8 cellular contexts compared by ENCODE assay signal in the genomic region with DNA sequence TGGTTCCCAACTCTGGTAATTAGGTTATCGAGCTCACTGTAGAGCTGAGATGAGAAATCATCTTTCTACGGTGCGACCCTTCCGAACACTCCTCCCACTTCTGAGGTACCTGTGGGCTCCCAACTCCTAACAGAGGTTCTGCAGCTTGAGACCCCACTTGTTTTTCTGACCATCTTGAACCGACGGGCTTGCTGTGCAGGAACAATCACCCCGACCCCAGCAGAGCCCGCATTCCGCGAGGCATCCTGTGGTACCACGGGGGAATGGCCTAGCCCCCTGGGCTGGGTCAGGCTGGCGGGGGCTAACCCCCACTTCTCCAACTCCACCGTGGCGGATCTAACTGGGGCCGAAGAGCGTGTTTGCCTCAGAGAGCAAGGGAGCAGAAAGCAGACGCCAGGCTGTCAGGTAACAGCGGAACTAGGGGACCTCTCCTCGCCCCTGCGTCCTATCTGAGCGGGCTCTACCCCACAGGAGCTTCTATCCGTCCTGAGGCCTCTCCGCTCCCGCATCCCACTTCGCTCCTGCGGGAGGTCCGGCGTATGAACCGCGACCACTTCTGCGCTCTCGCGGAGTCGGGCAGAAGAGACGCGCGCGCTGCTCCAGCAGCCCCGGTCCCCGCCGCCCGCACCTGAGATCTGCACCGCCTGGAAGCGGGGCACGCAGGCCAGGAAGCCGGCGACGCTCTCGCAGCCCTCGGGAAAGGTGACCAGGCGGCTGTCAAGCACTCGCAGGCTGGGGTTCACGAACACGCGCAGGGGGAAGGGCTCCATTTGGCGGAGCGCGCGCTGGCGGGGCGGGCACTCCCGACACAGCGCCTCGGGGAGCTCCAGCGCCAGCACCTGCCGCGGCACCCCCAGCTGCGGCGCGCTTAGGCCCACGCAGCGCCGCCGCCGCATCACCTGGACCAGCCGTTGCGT. TPM values are rescaled to one million over a fixed set of nuclear protein-coding genes. Genes with fewer than 3 reads are reported as not detected.
DNase-seq lines count a peak whose midpoint lies in the region; ATAC-seq and TF ChIP-seq lines count a peak whose summit lies in the region.

No MANE protein-coding gene starts in this region.

- POLR2A ChIA-PET in AG04449 (lab: Yijun Ruan, JAX), result interaction anchor here (0.5 to 1.3 kb wide), 4 partner anchors 9 to 197 kb away, joined by 3 to 5 read pairs (median 3); a partner anchor contains a TSS
- POLR2A ChIA-PET in WTC11 (lab: Charles Lee), result interaction anchor here (0.6 to 1.1 kb wide), 5 partner anchors 9 to 959 kb away, joined by 3 to 4 read pairs (median 3); a partner anchor contains a TSS
- POLR2A ChIA-PET in naive thymus-derived CD4-positive, alpha-beta T cell (lab: Charles Lee), result interaction anchor here (0.7 to 4.6 kb wide), 7 partner anchors 10 to 197 kb away, joined by 3 to 46 read pairs (median 5); a partner anchor contains a TSS

- H3K9me3 ChIP-seq in naive thymus-derived CD4-positive, alpha-beta T cell (ENCODE audit: control insufficient read depth in 2 of 3, low read length in 3 of 3), result no peaks in the 10 kb centered on the region
- H3K9me3 ChIP-seq in thymus (ENCODE audit: control insufficient read depth), result no peaks in the 10 kb centered on the region

- TF ChIP-seq CTCF in AG04449 (IDR thresholded peaks at IDR 0.05; ENCODE audit: insufficient read depth, low read length, missing control alignments) (no peak), WTC11 (IDR thresholded peaks at IDR 0.05) (no peak), epithelial cell of esophagus (IDR thresholded peaks at IDR 0.05; ENCODE audit: insufficient read depth, low read depth, low read length, missing control alignments) (no peak)

- peaks cover 22% of the 10 kb centered on the region for H3K4me1 Mint-ChIP-seq in WTC11
- peaks cover 16 to 72% (median 61%) of the 10 kb centered on the region in 7 donors for H3K4me1 Mint-ChIP-seq in naive thymus-derived CD4-positive, alpha-beta T cell

- peak overlapping the region; percentile 85 for H3K4me3 Mint-ChIP-seq in WTC11
- peak overlapping the region; percentile 68 to 87 (median 76) for H3K4me3 Mint-ChIP-seq in naive thymus-derived CD4-positive, alpha-beta T cell

- H3K27me3 Mint-ChIP-seq in WTC11 (ENCODE audit: low read depth), result no peaks in the 10 kb centered on the region
- H3K27me3 Mint-ChIP-seq in naive thymus-derived CD4-positive, alpha-beta T cell, result no peaks in the 10 kb centered on the region

- peaks cover 13 to 37% of the 10 kb centered on the region in 2 donors for H3K4me1 ChIP-seq in naive thymus-derived CD4-positive, alpha-beta T cell (ENCODE audit: control insufficient read depth in 2 of 2, insufficient read depth in 2 of 2, low read length in 2 of 2)
- peaks cover 24% of the 10 kb centered on the region for H3K4me1 ChIP-seq in thymus (ENCODE audit: control insufficient read depth, insufficient read depth, low read length)

- H3K36me3 Mint-ChIP-seq in WTC11, result peaks cover 57% of the 10 kb centered on the region
- peaks cover 0 to 26% (median 14%) of the 10 kb centered on the region in 5 donors for H3K36me3 Mint-ChIP-seq in naive thymus-derived CD4-positive, alpha-beta T cell

- H3K9me3 Mint-ChIP-seq in WTC11, result no peaks in the 10 kb centered on the region
- no peaks in the 10 kb centered on the region for H3K9me3 Mint-ChIP-seq in naive thymus-derived CD4-positive, alpha-beta T cell

- H3K27me3 ChIP-seq in naive thymus-derived CD4-positive, alpha-beta T cell (ENCODE audit: control insufficient read depth in 2 of 2, insufficient read depth in 2 of 2, low read length in 2 of 2), result no peaks in the 10 kb centered on the region
- H3K27me3 ChIP-seq in thymus (ENCODE audit: control insufficient read depth, insufficient read depth), result no peaks in the 10 kb centered on the region

- intact Hi-C loops in naive thymus-derived CD4-positive, alpha-beta T cell (cut with micrococcal nuclease), result loop anchor here (1.0 to 10.0 kb wide), 8 partner anchors 10 to 1245 kb away; a partner anchor contains a TSS

- H3K4me3 ChIP-seq in AG04449 (ENCODE audit: low read depth, low read length), result peak overlapping the region; percentile 83
- peak overlapping the region; percentile 73 for H3K4me3 ChIP-seq in epithelial cell of esophagus (ENCODE audit: low read length)
- H3K4me3 ChIP-seq in naive thymus-derived CD4-positive, alpha-beta T cell (ENCODE audit: low read length), result peak overlapping the region; percentile 64
- H3K4me3 ChIP-seq in thymus (ENCODE audit: low read length), result peak overlapping the region; percentile 97

- ATAC-seq in GM19035 (IDR thresholded peaks at IDR 0.05; ENCODE audit: unreplicated experiment) (peak; percentile 39), HG03432 (IDR thresholded peaks at IDR 0.05; ENCODE audit: unreplicated experiment) (peak; percentile 50), WTC11 (peak; percentile 2; the same call in 1 of the 2 replicates)
- peak; percentile 65 for ATAC-seq in naive thymus-derived CD4-positive, alpha-beta T cell

- H3K27ac Mint-ChIP-seq in WTC11, result peak overlapping the region; percentile 41; the same call in 1 of the 2 replicates
- H3K27ac Mint-ChIP-seq in naive thymus-derived CD4-positive, alpha-beta T cell, result peak overlapping the region in 8 of 9 donors; percentile 17 to 77 (median 56)

- peak overlapping the region; percentile 90 for H3K27ac ChIP-seq in naive thymus-derived CD4-positive, alpha-beta T cell (ENCODE audit: low read depth, low read length)
- H3K27ac ChIP-seq in thymus (ENCODE audit: low read depth), result peak overlapping the region; percentile 15

- peaks cover 5 to 50% (median 5%) of the 10 kb centered on the region in 3 experiments for H3K36me3 ChIP-seq in naive thymus-derived CD4-positive, alpha-beta T cell (ENCODE audit: control insufficient read depth in 2 of 3, insufficient read depth in 3 of 3, low read length in 3 of 3)
- H3K36me3 ChIP-seq in thymus (ENCODE audit: control insufficient read depth, insufficient read depth), result peaks cover 67% of the 10 kb centered on the region

- DNase-seq in AG04449 (ENCODE audit: low read depth, low spot score) (no peak), WTC11 (ENCODE audit: low spot score) (peak; percentile 49), epithelial cell of esophagus (ENCODE audit: low read depth) (peak; percentile 60), superior temporal gyrus (ENCODE audit: extremely low spot score) (no peak)
- DNase-seq in naive thymus-derived CD4-positive, alpha-beta T cell, result peak in 2 of 9 donors; percentile 25 to 33

- CTCF ChIA-PET in AG04449 (lab: Yijun Ruan, JAX) (interaction anchor here (0.7 to 8.9 kb wide), 10 partner anchors 9 to 483 kb away, joined by 3 to 52 read pairs (median 4); a partner anchor contains a TSS), WTC11 (lab: Charles Lee) (interaction anchor here (0.9 kb wide), 1 partner anchor 9 kb away, joined by 3 read pairs; no protein-coding TSS in a partner anchor)
- CTCF ChIA-PET in naive thymus-derived CD4-positive, alpha-beta T cell (lab: Charles Lee), result interaction anchor here (0.6 to 2.4 kb wide), 4 partner anchors 11 to 180 kb away, joined by 3 to 13 read pairs (median 4); a partner anchor contains a TSS

- 12% methylated on average over 77 of the region's 77 CpGs for WGBS in thymus

TF ChIP-seq in WTC11, 78 proteins besides CTCF, POLR2A, EP300 and RAD21 (continues in another document):
- TF ChIP-seq HMGA2 (CRISPR knock-in tag; IDR thresholded peaks at IDR 0.05), result no peak

RNA-seq across cellular contexts. Expression of a gene that starts 0.8 kb away (rescaled TPM):
- total RNA-seq in WTC11 (2021), result 24.0 to 28.2 TPM (median 25.6 TPM) in 3 replicates
- 10 to 100 TPM in 2 of 5 experiments, 1 to 10 TPM in 3; 4.6 to 11.8 (median 9.5) TPM for total RNA-seq in naive thymus-derived CD4-positive, alpha-beta T cell
- polyA plus RNA-seq in naive thymus-derived CD4-positive, alpha-beta T cell, result 10 to 100 TPM; 15.9 to 24.5 TPM
- 2.1 TPM for polyA plus RNA-seq in thymus

RNA-seq across cellular contexts. Expression of a gene that starts 9.7 kb away (rescaled TPM):
- total RNA-seq in WTC11 (2021), result 56.5 to 59.5 TPM (median 59.5 TPM) in 3 replicates
- total RNA-seq in naive thymus-derived CD4-positive, alpha-beta T cell, result 10 to 100 TPM; 29.5 to 73.7 (median 37.4) TPM
- 10 to 100 TPM; 38.7 to 52.0 TPM for polyA plus RNA-seq in naive thymus-derived CD4-positive, alpha-beta T cell
- polyA plus RNA-seq in thymus, result 20.5 TPM

RNA-seq across cellular contexts. Expression of a gene that starts 9.9 kb away (rescaled TPM):
- 39.2 to 43.7 TPM (median 40.5 TPM) in 3 replicates for total RNA-seq in WTC11 (2021)
- 10 to 100 TPM; 22.1 to 40.9 (median 30.3) TPM for total RNA-seq in naive thymus-derived CD4-positive, alpha-beta T cell
- 10 to 100 TPM; 19.5 to 20.2 TPM for polyA plus RNA-seq in naive thymus-derived CD4-positive, alpha-beta T cell
- polyA plus RNA-seq in thymus, result 23.5 TPM

RNA-seq across cellular contexts. Expression of a gene that starts 18.5 kb away (rescaled TPM):
- total RNA-seq in WTC11 (2021), result 24.5 to 28.3 TPM (median 25.5 TPM) in 3 replicates
- total RNA-seq in naive thymus-derived CD4-positive, alpha-beta T cell, result 10 to 100 TPM; 36.7 to 53.7 (median 46.9) TPM
- 10 to 100 TPM; 29.7 to 44.4 TPM for polyA plus RNA-seq in naive thymus-derived CD4-positive, alpha-beta T cell
- polyA plus RNA-seq in thymus, result 28.4 TPM

RNA-seq across cellular contexts. Expression of a gene that starts 22.0 kb away (rescaled TPM):
- 0.44 to 0.72 TPM (median 0.62 TPM) in 3 replicates for total RNA-seq in WTC11 (2021)
- 1 to 10 TPM; 1.8 to 6.3 (median 2.9) TPM for total RNA-seq in naive thymus-derived CD4-positive, alpha-beta T cell
- under 1 TPM in 1 of 2 donors, not detected in 1; 0.21 TPM for polyA plus RNA-seq in naive thymus-derived CD4-positive, alpha-beta T cell
- 1.2 TPM for polyA plus RNA-seq in thymus

Comparison
In these comparisons a context has a peak if more than half of its experiments do, and no peak if none do; other contexts are left out.
1. DNase-seq: peak in WTC11 (single experiment) and epithelial cell of esophagus (single experiment); none in AG04449 (single experiment) and superior temporal gyrus (single experiment).
2. ATAC-seq: peak in every context shown above with its lines; median percentile 65 in naive thymus-derived CD4-positive, alpha-beta T cell; 50 in HG03432; 39 in GM19035; 2 in WTC11.
3. Peak in every context shown above with its lines, with median percentiles within 50 percentile points of each other: H3K4me3 ChIP-seq.